In genomic region chr15:70259640-70260066, GRCh38 we compare ENCODE assay signal across 9 cellular contexts.
DNase-seq lines count a peak whose midpoint lies in the region; ATAC-seq, FAIRE-seq and TF ChIP-seq lines count a peak whose summit lies in the region.
"Had no signal": no experiment of that assay in that cellular context is flagged by ENCODE, and none has a peak within 500 bp of the region (broad histone marks: within the 10 kb centered on the region; RNA-seq: fewer than 3 reads in every experiment).

No MANE protein-coding gene starts in this region.

- H2BK12ac ChIP-seq in neuronal stem cell (ENCODE audit: low read length): no peak overlapping the region

- TF ChIP-seq EP300 in K562 (IDR thresholded peaks at IDR 0.05; ENCODE audit: low read length): no peak

- no peaks in the 10 kb centered on the region for H3K36me3 ChIP-seq in Loucy (ENCODE audit: insufficient read depth, low read length)
- no peaks in the 10 kb centered on the region for H3K36me3 ChIP-seq in K562 (ENCODE audit: control insufficient read depth, insufficient read depth, low read length)
- H3K36me3 ChIP-seq in neuronal stem cell (replicated peaks in 1 of 2; ENCODE audit: control insufficient read depth in 2 of 2, insufficient read depth in 2 of 2, low read length in 2 of 2): no peaks in the 10 kb centered on the region
- H3K36me3 ChIP-seq in colonic mucosa: no peaks in the 10 kb centered on the region
- H3K36me3 ChIP-seq: pancreas had no signal

- H3K9ac ChIP-seq in Loucy (ENCODE audit: low read depth, low read length, poor library complexity, severe bottlenecking): peak overlapping the region; percentile 81
- no peak overlapping the region for H3K9ac ChIP-seq in K562 (ENCODE audit: insufficient read depth in 1 of 2, low read depth in 2 of 2, low read length in 2 of 2)
- peak overlapping the region; percentile 67 for H3K9ac ChIP-seq in neuronal stem cell (ENCODE audit: low read depth, low read length, poor library complexity)
- H3K9ac ChIP-seq in colonic mucosa (ENCODE audit: low read depth in 2 of 2, low read length in 2 of 2): no peak overlapping the region

- no peak overlapping the region for H3K23ac ChIP-seq in neuronal stem cell (ENCODE audit: low read depth, low read length, poor library complexity)

- no peak overlapping the region for H2AK5ac ChIP-seq in neuronal stem cell (ENCODE audit: low read depth, low read length)

- H2AFZ ChIP-seq in Loucy (ENCODE audit: low read length): no peak overlapping the region
- no peak overlapping the region for H2AFZ ChIP-seq in K562 (ENCODE audit: low read depth, low read length)
- H2AFZ ChIP-seq in neuronal stem cell (ENCODE audit: low read length): no peak overlapping the region

- CTCF ChIA-PET in K562 (lab: Yijun Ruan, JAX; ENCODE audit: low intra/inter-chr PET ratio): no interaction called here

- H3K4me1 ChIP-seq in Loucy (ENCODE audit: insufficient read depth, low read length, poor library complexity, severe bottlenecking) (peaks cover 64% of the 10 kb centered on the region), K562 (replicated peaks in 1 of 2; ENCODE audit: control insufficient read depth in 2 of 2, insufficient read depth in 2 of 2, low read length in 2 of 2) (peaks cover 5 to 8% of the 10 kb centered on the region in 2 experiments; a peak in 3 of 5 replicates), neuronal stem cell (ENCODE audit: control insufficient read depth in 2 of 2, insufficient read depth in 1 of 2, low read depth in 1 of 2, low read length in 2 of 2) (peaks cover 2 to 20% of the 10 kb centered on the region in 2 donors), colonic mucosa (no peaks in the 10 kb centered on the region)

- H3K27me3 ChIP-seq in Loucy (ENCODE audit: insufficient read depth, low read length, poor library complexity, severe bottlenecking) (no peaks in the 10 kb centered on the region), K562 (ENCODE audit: control insufficient read depth in 2 of 2, insufficient read depth in 2 of 2, low read length in 2 of 2) (peaks cover 6 to 31% of the 10 kb centered on the region in 2 experiments; a peak in 4 of 5 replicates), neuronal stem cell (ENCODE audit: control insufficient read depth in 3 of 3, insufficient read depth in 3 of 3, low read depth in 1 of 3, low read length in 3 of 3) (peaks cover 0 to 9% (median 0%) of the 10 kb centered on the region in 3 experiments), colonic mucosa (no peaks in the 10 kb centered on the region)
- H3K27me3 ChIP-seq: pancreas had no signal

- no peak overlapping the region for H2BK120ac ChIP-seq in neuronal stem cell (ENCODE audit: low read depth, low read length)

- H3K79me2 ChIP-seq in Loucy (ENCODE audit: insufficient read depth, low read length): no peaks in the 10 kb centered on the region; the same call in 1 of the 2 replicates
- no peaks in the 10 kb centered on the region for H3K79me2 ChIP-seq in K562 (ENCODE audit: control insufficient read depth, insufficient read depth, low read length)

- FAIRE-seq in K562 (lab: Jason Lieb, UNC): no peak
- FAIRE-seq: pancreas had no signal

- no peak for TF ChIP-seq RAD21 in K562 (CRISPR knock-in tag; conservative IDR thresholded peaks at IDR 0.05 in 1 of 2, IDR thresholded peaks at IDR 0.05 in 1 of 2)

- peak; percentile 76 for ATAC-seq in K562
- ATAC-seq in HG02840 (IDR thresholded peaks at IDR 0.05; ENCODE audit: low FRiP score, unreplicated experiment): no peak

- no peak overlapping the region for H2BK15ac ChIP-seq in neuronal stem cell (ENCODE audit: low read length)

- H3K18ac ChIP-seq in neuronal stem cell (ENCODE audit: low read length): peak overlapping the region; percentile 51

- H3K79me1 ChIP-seq in neuronal stem cell (ENCODE audit: low read depth, low read length): no peaks in the 10 kb centered on the region

- H3K9me3 ChIP-seq in Loucy (ENCODE audit: insufficient read depth, low read depth, low read length): no peaks in the 10 kb centered on the region
- no peaks in the 10 kb centered on the region for H3K9me3 ChIP-seq in K562 (replicated peaks; ENCODE audit: control insufficient read depth, insufficient read depth, low read depth, low read length)
- H3K9me3 ChIP-seq in neuronal stem cell (replicated peaks in 1 of 2; ENCODE audit: control insufficient read depth in 2 of 2, insufficient read depth in 1 of 2, low read depth in 1 of 2, low read length in 2 of 2): no peaks in the 10 kb centered on the region
- no peaks in the 10 kb centered on the region for H3K9me3 ChIP-seq in colonic mucosa
- H3K9me3 ChIP-seq: pancreas had no signal

- in situ Hi-C loops in K562 (cut with MboI): no loop called here

- no peak overlapping the region for H2BK5ac ChIP-seq in neuronal stem cell (ENCODE audit: low read length)

- no peaks in the 10 kb centered on the region for H3K9me2 ChIP-seq in Loucy (replicated peaks; ENCODE audit: low read depth, low read length)

- intact Hi-C loops in K562 (cut with micrococcal nuclease): loop anchor here (10.0 kb wide), 1 partner anchor 225 kb away; no protein-coding TSS in a partner anchor
- intact Hi-C loops in colonic mucosa (cut with DNase I): loop anchor here (10.0 kb wide), 1 partner anchor 155 kb away; no protein-coding TSS in a partner anchor

- peaks cover 7% of the 10 kb centered on the region; the same call in 1 of the 2 replicates for H3F3A ChIP-seq in Loucy (ENCODE audit: low read depth)

- no peak overlapping the region for H4K8ac ChIP-seq in neuronal stem cell (ENCODE audit: low read depth, low read length)

- peak; percentile 16 for DNase-seq in DMS53 (lab: John Stamatoyannopoulos, UW)
- DNase-seq in DMS53 treated with DMSO at 0.1 percent for 48 hours (lab: John Stamatoyannopoulos, UW; ENCODE audit: unreplicated experiment): no peak
- DNase-seq in K562 (ENCODE audit: extremely low read depth in 1 of 4, low spot score in 3 of 4): peak; percentile 10 to 45 (median 36)
- DNase-seq in neuronal stem cell (ENCODE audit: low spot score): no peak
- no peak for DNase-seq in colonic mucosa
- no peak for DNase-seq in caudate nucleus (lab: John Stamatoyannopoulos, UW)

- H3K4me2 ChIP-seq in Loucy (ENCODE audit: low read depth, low read length, poor library complexity, severe bottlenecking): peak overlapping the region; percentile 75
- no peak overlapping the region for H3K4me2 ChIP-seq in K562 (ENCODE audit: insufficient read depth, low read length)
- no peak overlapping the region for H3K4me2 ChIP-seq in neuronal stem cell (ENCODE audit: insufficient read depth, low read length, poor library complexity, severe bottlenecking)

- no TSS peak for BruUV-seq in K562 (replicated peaks; lab: Mats Ljungman, UMichigan)

- peak overlapping the region; percentile 86 for H3K14ac ChIP-seq in neuronal stem cell (ENCODE audit: low read length)

- peak; percentile 57 for TF ChIP-seq CTCF in Loucy (conservative IDR thresholded peaks at IDR 0.05; ENCODE audit: low read length)
- peak; percentile 15 to 21 (median 16); a peak in 1 of 6 replicates for TF ChIP-seq CTCF in K562 (IDR thresholded peaks at IDR 0.05 in 2 of 3, conservative IDR thresholded peaks at IDR 0.05 in 1 of 3; ENCODE audit: insufficient read depth in 2 of 3, low read depth in 1 of 3, low read length in 3 of 3)
- TF ChIP-seq CTCF in colonic mucosa (IDR thresholded peaks at IDR 0.05): no peak

- no peak overlapping the region for H3K4ac ChIP-seq in neuronal stem cell (ENCODE audit: low read length)

- H3K9me1 ChIP-seq in K562 (ENCODE audit: control insufficient read depth, insufficient read depth, low read length): no peaks in the 10 kb centered on the region

- H4K91ac ChIP-seq in neuronal stem cell (ENCODE audit: low read depth, low read length, poor library complexity): no peak overlapping the region

- H4K20me1 ChIP-seq in Loucy (ENCODE audit: insufficient read depth, low read length, poor library complexity, severe bottlenecking) (no peaks in the 10 kb centered on the region), K562 (replicated peaks; ENCODE audit: control insufficient read depth, insufficient read depth, low read length) (peaks cover 6% of the 10 kb centered on the region; the same call in 1 of the 2 replicates)

- H3K27ac ChIP-seq in K562 (ENCODE audit: extremely low read depth, low read depth, low read length) (no peak overlapping the region), neuronal stem cell (replicated peaks; ENCODE audit: low read length) (no peak overlapping the region), colonic mucosa (no peak overlapping the region), caudate nucleus (ENCODE audit: low read depth, low read length) (no peak overlapping the region)
- H3K27ac ChIP-seq: pancreas had no signal

- H3K4me3 ChIP-seq in Loucy (ENCODE audit: low read length, poor library complexity, severe bottlenecking): peak overlapping the region; percentile 63
- H3K4me3 ChIP-seq in K562: no peak overlapping the region
- H3K4me3 ChIP-seq in neuronal stem cell (ENCODE audit: low read length in 2 of 2): no peak overlapping the region
- no peak overlapping the region for H3K4me3 ChIP-seq in colonic mucosa
- H3K4me3 ChIP-seq: pancreas had no signal

- POLR2A ChIA-PET in K562 (lab: Yijun Ruan, JAX): interaction anchor here (2.0 kb wide), 1 partner anchor 9 kb away, joined by 6 read pairs; no protein-coding TSS in a partner anchor

- no peak for TF ChIP-seq POLR2A in K562 (conservative IDR thresholded peaks at IDR 0.05)

- 12% methylated on average over 6 of the region's 6 CpGs for WGBS in K562 (ENCODE audit: insufficient coverage, low coverage, missing lambda C conversion rate)
- no CpG with 5 or more reads among the region's 6 CpGs for WGBS in neuronal stem cell (ENCODE audit: extremely low coverage in 2 of 2, insufficient read length in 2 of 2, insufficient replicate concordance in 1 of 2), 2 donors

TF ChIP-seq in K562, 482 proteins besides CTCF, POLR2A, EP300 and RAD21:
- no peak for TF ChIP-seq BRCA1 (IDR thresholded peaks at IDR 0.05)
- no peak for TF ChIP-seq BRCA1 (CRISPR knock-in tag; IDR thresholded peaks at IDR 0.05)
- TF ChIP-seq SMC3 (conservative IDR thresholded peaks at IDR 0.05; ENCODE audit: insufficient read depth, low read depth, low read length): 0 out of 2 replicates have a peak, but pooled peaks have one; percentile 21
- TF ChIP-seq, protein P1, sequence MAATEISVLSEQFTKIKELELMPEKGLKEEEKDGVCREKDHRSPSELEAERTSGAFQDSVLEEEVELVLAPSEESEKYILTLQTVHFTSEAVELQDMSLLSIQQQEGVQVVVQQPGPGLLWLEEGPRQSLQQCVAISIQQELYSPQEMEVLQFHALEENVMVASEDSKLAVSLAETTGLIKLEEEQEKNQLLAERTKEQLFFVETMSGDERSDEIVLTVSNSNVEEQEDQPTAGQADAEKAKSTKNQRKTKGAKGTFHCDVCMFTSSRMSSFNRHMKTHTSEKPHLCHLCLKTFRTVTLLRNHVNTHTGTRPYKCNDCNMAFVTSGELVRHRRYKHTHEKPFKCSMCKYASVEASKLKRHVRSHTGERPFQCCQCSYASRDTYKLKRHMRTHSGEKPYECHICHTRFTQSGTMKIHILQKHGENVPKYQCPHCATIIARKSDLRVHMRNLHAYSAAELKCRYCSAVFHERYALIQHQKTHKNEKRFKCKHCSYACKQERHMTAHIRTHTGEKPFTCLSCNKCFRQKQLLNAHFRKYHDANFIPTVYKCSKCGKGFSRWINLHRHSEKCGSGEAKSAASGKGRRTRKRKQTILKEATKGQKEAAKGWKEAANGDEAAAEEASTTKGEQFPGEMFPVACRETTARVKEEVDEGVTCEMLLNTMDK (IDR thresholded peaks at IDR 0.05; ENCODE audit: borderline replicate concordance, insufficient read depth, low read depth, low read length, poor library complexity, severe bottlenecking): peak; percentile 20

Comparison
In these comparisons a context has a peak if more than half of its experiments do, and no peak if none do; other contexts are left out.
1. DNase-seq: peak in DMS53 (single experiment) and K562 (4 of 4); none in DMS53 treated with DMSO at 0.1 percent for 48 hours (single experiment), neuronal stem cell (single experiment), colonic mucosa (single experiment) and caudate nucleus (0 of 61).
2. H3K9ac ChIP-seq: peak in Loucy (single experiment) and neuronal stem cell (single experiment); none in K562 (0 of 2) and colonic mucosa (0 of 2).